In the genomic region with DNA sequence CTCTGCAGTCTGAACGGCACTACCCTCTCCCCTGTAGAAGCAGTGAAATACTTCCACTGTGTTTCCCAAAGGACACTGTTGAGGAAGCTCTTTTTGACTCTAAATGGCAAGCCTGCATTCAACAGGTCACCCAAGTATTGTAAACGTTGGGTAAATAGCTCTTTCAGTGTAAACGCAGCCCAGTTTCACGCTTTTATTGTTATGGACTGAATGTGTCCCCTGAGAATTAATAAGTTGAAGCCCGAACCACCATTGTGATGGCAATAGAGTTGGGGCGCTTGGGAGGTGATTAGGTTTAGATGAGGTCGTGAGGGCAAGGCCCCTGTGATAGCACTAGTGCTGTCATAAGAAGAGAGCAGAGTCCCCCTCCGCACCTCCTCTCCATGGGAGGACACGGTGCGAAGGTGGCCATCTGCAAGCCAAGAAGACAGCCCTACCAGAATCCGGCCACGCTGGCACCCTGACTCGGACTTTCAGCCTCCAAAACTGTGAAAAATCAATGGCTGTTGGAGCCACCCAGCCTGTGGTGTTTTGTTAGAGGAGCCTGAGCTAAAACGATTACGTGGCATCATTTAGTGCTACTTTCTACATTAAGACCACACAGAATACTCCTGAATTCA, we compare ENCODE assay signal across 2 cellular contexts.
TF ChIP-seq lines count a peak whose summit lies in the region.

No MANE protein-coding gene starts in this region.

TF ChIP-seq in HEK293, 187 proteins besides CTCF, POLR2A, EP300 and RAD21:
- TF ChIP-seq ZNF510 (tag by site-specific recombination; IDR thresholded peaks at IDR 0.05; ENCODE audit: insufficient replicate concordance), result no peak
- TF ChIP-seq SCRT1 (tag by site-specific recombination; IDR thresholded peaks at IDR 0.05; ENCODE audit: borderline replicate concordance), result peak; percentile 84
- TF ChIP-seq SCRT2 (tag by site-specific recombination; IDR thresholded peaks at IDR 0.05), result peak; percentile 89
TF ChIP-seq in HEK293: peak in this region for 2.

TF ChIP-seq in HepG2, 621 proteins besides CTCF, POLR2A, EP300 and RAD21 (continues in another document):
- no peak for TF ChIP-seq LCORL (IDR thresholded peaks at IDR 0.05)
- TF ChIP-seq LCORL (CRISPR knock-in tag; IDR thresholded peaks at IDR 0.05), result no peak
- TF ChIP-seq MED1 (CRISPR knock-in tag; IDR thresholded peaks at IDR 0.05), result peak; percentile 21; the same call in 1 of the 2 replicates
- TF ChIP-seq TRIM24 (CRISPR knock-in tag; IDR thresholded peaks at IDR 0.05), result no peak
- no peak for TF ChIP-seq SOX13 (IDR thresholded peaks at IDR 0.05)
- TF ChIP-seq SOX13 (CRISPR knock-in tag; conservative IDR thresholded peaks at IDR 0.05 in 1 of 2, IDR thresholded peaks at IDR 0.05 in 1 of 2), result no peak
- TF ChIP-seq ZFP37 (CRISPR knock-in tag; IDR thresholded peaks at IDR 0.05; ENCODE audit: borderline replicate concordance), result no peak
- TF ChIP-seq TCF7L2 (IDR thresholded peaks at IDR 0.05; ENCODE audit: low read depth, low read length), result no peak
- no peak for TF ChIP-seq TSC22D2 (CRISPR knock-in tag; IDR thresholded peaks at IDR 0.05; ENCODE audit: borderline replicate concordance)
- TF ChIP-seq ZNF337 (CRISPR knock-in tag; IDR thresholded peaks at IDR 0.05; ENCODE audit: borderline replicate concordance, low read depth), result no peak
- no peak for TF ChIP-seq ETV5 (CRISPR knock-in tag; IDR thresholded peaks at IDR 0.05; ENCODE audit: borderline replicate concordance)
- no peak for TF ChIP-seq MTF2 (CRISPR knock-in tag; IDR thresholded peaks at IDR 0.05; ENCODE audit: borderline replicate concordance)
- TF ChIP-seq ZSCAN20 (CRISPR knock-in tag; IDR thresholded peaks at IDR 0.05; ENCODE audit: borderline replicate concordance), result no peak
- TF ChIP-seq NFKB2 (CRISPR knock-in tag; IDR thresholded peaks at IDR 0.05; ENCODE audit: borderline replicate concordance), result 0 out of 2 replicates have a peak, but pooled peaks have one; percentile 0
- TF ChIP-seq, protein P1, sequence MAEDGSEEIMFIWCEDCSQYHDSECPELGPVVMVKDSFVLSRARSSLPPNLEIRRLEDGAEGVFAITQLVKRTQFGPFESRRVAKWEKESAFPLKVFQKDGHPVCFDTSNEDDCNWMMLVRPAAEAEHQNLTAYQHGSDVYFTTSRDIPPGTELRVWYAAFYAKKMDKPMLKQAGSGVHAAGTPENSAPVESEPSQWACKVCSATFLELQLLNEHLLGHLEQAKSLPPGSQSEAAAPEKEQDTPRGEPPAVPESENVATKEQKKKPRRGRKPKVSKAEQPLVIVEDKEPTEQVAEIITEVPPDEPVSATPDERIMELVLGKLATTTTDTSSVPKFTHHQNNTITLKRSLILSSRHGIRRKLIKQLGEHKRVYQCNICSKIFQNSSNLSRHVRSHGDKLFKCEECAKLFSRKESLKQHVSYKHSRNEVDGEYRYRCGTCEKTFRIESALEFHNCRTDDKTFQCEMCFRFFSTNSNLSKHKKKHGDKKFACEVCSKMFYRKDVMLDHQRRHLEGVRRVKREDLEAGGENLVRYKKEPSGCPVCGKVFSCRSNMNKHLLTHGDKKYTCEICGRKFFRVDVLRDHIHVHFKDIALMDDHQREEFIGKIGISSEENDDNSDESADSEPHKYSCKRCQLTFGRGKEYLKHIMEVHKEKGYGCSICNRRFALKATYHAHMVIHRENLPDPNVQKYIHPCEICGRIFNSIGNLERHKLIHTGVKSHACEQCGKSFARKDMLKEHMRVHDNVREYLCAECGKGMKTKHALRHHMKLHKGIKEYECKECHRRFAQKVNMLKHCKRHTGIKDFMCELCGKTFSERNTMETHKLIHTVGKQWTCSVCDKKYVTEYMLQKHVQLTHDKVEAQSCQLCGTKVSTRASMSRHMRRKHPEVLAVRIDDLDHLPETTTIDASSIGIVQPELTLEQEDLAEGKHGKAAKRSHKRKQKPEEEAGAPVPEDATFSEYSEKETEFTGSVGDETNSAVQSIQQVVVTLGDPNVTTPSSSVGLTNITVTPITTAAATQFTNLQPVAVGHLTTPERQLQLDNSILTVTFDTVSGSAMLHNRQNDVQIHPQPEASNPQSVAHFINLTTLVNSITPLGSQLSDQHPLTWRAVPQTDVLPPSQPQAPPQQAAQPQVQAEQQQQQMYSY (CRISPR knock-in tag; IDR thresholded peaks at IDR 0.05), result no peak
- TF ChIP-seq KLF9 (CRISPR knock-in tag; IDR thresholded peaks at IDR 0.05; ENCODE audit: low read depth), result no peak
- TF ChIP-seq, protein P2, sequence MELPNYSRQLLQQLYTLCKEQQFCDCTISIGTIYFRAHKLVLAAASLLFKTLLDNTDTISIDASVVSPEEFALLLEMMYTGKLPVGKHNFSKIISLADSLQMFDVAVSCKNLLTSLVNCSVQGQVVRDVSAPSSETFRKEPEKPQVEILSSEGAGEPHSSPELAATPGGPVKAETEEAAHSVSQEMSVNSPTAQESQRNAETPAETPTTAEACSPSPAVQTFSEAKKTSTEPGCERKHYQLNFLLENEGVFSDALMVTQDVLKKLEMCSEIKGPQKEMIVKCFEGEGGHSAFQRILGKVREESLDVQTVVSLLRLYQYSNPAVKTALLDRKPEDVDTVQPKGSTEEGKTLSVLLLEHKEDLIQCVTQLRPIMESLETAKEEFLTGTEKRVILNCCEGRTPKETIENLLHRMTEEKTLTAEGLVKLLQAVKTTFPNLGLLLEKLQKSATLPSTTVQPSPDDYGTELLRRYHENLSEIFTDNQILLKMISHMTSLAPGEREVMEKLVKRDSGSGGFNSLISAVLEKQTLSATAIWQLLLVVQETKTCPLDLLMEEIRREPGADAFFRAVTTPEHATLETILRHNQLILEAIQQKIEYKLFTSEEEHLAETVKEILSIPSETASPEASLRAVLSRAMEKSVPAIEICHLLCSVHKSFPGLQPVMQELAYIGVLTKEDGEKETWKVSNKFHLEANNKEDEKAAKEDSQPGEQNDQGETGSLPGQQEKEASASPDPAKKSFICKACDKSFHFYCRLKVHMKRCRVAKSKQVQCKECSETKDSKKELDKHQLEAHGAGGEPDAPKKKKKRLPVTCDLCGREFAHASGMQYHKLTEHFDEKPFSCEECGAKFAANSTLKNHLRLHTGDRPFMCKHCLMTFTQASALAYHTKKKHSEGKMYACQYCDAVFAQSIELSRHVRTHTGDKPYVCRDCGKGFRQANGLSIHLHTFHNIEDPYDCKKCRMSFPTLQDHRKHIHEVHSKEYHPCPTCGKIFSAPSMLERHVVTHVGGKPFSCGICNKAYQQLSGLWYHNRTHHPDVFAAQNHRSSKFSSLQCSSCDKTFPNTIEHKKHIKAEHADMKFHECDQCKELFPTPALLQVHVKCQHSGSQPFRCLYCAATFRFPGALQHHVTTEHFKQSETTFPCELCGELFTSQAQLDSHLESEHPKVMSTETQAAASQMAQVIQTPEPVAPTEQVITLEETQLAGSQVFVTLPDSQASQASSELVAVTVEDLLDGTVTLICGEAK (IDR thresholded peaks at IDR 0.05), result no peak
- TF ChIP-seq, protein P2 (CRISPR knock-in tag; IDR thresholded peaks at IDR 0.05), result no peak
- TF ChIP-seq BORCS8-MEF2B (CRISPR knock-in tag; IDR thresholded peaks at IDR 0.05), result peak; percentile 57; the same call in 1 of the 2 replicates
- peak; percentile 41; the same call in 1 of the 2 replicates for TF ChIP-seq ZNF607 (CRISPR knock-in tag; IDR thresholded peaks at IDR 0.05; ENCODE audit: borderline replicate concordance)
- TF ChIP-seq SNRNP70 (IDR thresholded peaks at IDR 0.05; ENCODE audit: low read depth, low read length), result no peak
- TF ChIP-seq ATF1 (CRISPR knock-in tag; IDR thresholded peaks at IDR 0.05), result no peak
- no peak for TF ChIP-seq HNF4G (IDR thresholded peaks at IDR 0.05; ENCODE audit: borderline replicate concordance, low read depth, low read length)
- TF ChIP-seq HNF4G (CRISPR knock-in tag; IDR thresholded peaks at IDR 0.05; ENCODE audit: borderline replicate concordance, low read depth), result 0 out of 2 replicates have a peak, but pooled peaks have one; percentile 55
- TF ChIP-seq, protein P3, sequence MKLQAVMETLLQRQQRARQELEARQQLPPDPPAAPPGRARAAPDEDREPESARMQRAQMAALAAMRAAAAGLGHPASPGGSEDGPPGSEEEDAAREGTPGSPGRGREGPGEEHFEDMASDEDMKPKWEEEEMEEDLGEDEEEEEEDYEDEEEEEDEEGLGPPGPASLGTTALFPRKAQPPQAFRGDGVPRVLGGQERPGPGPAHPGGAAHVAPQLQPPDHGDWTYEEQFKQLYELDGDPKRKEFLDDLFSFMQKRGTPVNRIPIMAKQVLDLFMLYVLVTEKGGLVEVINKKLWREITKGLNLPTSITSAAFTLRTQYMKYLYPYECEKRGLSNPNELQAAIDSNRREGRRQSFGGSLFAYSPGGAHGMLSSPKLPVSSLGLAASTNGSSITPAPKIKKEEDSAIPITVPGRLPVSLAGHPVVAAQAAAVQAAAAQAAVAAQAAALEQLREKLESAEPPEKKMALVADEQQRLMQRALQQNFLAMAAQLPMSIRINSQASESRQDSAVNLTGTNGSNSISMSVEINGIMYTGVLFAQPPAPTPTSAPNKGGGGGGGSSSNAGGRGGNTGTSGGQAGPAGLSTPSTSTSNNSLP (IDR thresholded peaks at IDR 0.05; ENCODE audit: low read depth, low read length), result no peak
- no peak for TF ChIP-seq NFRKB (IDR thresholded peaks at IDR 0.05)
- TF ChIP-seq, protein P4, sequence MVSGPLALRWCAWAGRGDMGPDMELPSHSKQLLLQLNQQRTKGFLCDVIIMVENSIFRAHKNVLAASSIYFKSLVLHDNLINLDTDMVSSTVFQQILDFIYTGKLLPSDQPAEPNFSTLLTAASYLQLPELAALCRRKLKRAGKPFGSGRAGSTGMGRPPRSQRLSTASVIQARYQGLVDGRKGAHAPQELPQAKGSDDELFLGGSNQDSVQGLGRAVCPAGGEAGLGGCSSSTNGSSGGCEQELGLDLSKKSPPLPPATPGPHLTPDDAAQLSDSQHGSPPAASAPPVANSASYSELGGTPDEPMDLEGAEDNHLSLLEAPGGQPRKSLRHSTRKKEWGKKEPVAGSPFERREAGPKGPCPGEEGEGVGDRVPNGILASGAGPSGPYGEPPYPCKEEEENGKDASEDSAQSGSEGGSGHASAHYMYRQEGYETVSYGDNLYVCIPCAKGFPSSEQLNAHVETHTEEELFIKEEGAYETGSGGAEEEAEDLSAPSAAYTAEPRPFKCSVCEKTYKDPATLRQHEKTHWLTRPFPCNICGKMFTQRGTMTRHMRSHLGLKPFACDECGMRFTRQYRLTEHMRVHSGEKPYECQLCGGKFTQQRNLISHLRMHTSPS (CRISPR knock-in tag; IDR thresholded peaks at IDR 0.05; ENCODE audit: low read depth), result no peak
- TF ChIP-seq HMG20A (CRISPR knock-in tag; IDR thresholded peaks at IDR 0.05; ENCODE audit: borderline replicate concordance), result no peak
- TF ChIP-seq TOPORS (CRISPR knock-in tag; IDR thresholded peaks at IDR 0.05), result no peak
- no peak for TF ChIP-seq ZNF501 (CRISPR knock-in tag; IDR thresholded peaks at IDR 0.05)
- TF ChIP-seq ZNF138 (CRISPR knock-in tag; IDR thresholded peaks at IDR 0.05; ENCODE audit: low read depth), result no peak
- TF ChIP-seq, protein P5, sequence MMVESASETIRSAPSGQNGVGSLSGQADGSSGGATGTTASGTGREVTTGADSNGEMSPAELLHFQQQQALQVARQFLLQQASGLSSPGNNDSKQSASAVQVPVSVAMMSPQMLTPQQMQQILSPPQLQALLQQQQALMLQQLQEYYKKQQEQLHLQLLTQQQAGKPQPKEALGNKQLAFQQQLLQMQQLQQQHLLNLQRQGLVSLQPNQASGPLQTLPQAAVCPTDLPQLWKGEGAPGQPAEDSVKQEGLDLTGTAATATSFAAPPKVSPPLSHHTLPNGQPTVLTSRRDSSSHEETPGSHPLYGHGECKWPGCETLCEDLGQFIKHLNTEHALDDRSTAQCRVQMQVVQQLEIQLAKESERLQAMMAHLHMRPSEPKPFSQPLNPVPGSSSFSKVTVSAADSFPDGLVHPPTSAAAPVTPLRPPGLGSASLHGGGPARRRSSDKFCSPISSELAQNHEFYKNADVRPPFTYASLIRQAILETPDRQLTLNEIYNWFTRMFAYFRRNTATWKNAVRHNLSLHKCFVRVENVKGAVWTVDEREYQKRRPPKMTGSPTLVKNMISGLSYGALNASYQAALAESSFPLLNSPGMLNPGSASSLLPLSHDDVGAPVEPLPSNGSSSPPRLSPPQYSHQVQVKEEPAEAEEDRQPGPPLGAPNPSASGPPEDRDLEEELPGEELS (CRISPR knock-in tag; IDR thresholded peaks at IDR 0.05), result 0 out of 2 replicates have a peak, but pooled peaks have one; percentile 16
- TF ChIP-seq RFXANK (CRISPR knock-in tag; IDR thresholded peaks at IDR 0.05), result no peak
- TF ChIP-seq ZNF839 (CRISPR knock-in tag; IDR thresholded peaks at IDR 0.05; ENCODE audit: borderline replicate concordance), result no peak
- no peak for TF ChIP-seq NFE2L1 (CRISPR knock-in tag; IDR thresholded peaks at IDR 0.05; ENCODE audit: borderline replicate concordance)
- TF ChIP-seq ZNF878 (CRISPR knock-in tag; IDR thresholded peaks at IDR 0.05), result no peak
- TF ChIP-seq SAFB2 (CRISPR knock-in tag; IDR thresholded peaks at IDR 0.05; ENCODE audit: borderline replicate concordance, low read depth), result no peak
- TF ChIP-seq SSRP1 (CRISPR knock-in tag; IDR thresholded peaks at IDR 0.05), result no peak
